Comparison of ENCODE assay signal across 18 cellular contexts in genomic region chr5:42927730-42928129, GRCh38.
DNase-seq lines count a peak whose midpoint lies in the region; ATAC-seq and TF ChIP-seq lines count a peak whose summit lies in the region.
"Had no signal": no experiment of that assay in that cellular context is flagged by ENCODE, and none has a peak within 500 bp of the region (broad histone marks: within the 10 kb centered on the region; RNA-seq: fewer than 3 reads in every experiment).

No MANE protein-coding gene starts in this region.

- intact Hi-C loops in cardiac septum (cut with DNase I), result no loop called here

- TF ChIP-seq POLR2A in GM18505 (IDR thresholded peaks at IDR 0.05; ENCODE audit: borderline replicate concordance, extremely low read depth, insufficient read depth, insufficient read length), result no peak

- DNase-seq in activated CD4-positive, CD25-positive, alpha-beta regulatory T cell treated with anti-CD3 and anti-CD28 coated beads, Interleukin-2, amount 50 U/mL, for 72 hours, result no peak
- DNase-seq in NCI-H1930 (lab: John Stamatoyannopoulos, UW), result no peak
- no peak for DNase-seq in cardiac septum (ENCODE audit: low spot score)
- no peak for DNase-seq in stimulated activated CD4-positive, alpha-beta T cell treated with anti-CD3 and anti-CD28 coated beads, Interleukin-4, amount 100 ng/mL, for 4 hours
- DNase-seq: ACHN; activated gamma-delta T cell treated with Interleukin-2 at 50 U/mL for 16 hours; CD8-positive, alpha-beta T cell; immature natural killer cell; MG63; NCI-H2107; NCI-H82; stimulated activated CD4-positive, alpha-beta T cell treated with anti-CD3 and anti-CD28 coated beads, Interleukin-15, amount 100 ng/mL, for 24 hours; T-cell had no signal

- ATAC-seq in GM18505 (IDR thresholded peaks at IDR 0.05; ENCODE audit: unreplicated experiment) (peak; percentile 93), GM19463 (IDR thresholded peaks at IDR 0.05; ENCODE audit: unreplicated experiment) (peak; percentile 92), HG02759 (IDR thresholded peaks at IDR 0.05; ENCODE audit: unreplicated experiment) (peak; percentile 75), HG03521 (IDR thresholded peaks at IDR 0.05; ENCODE audit: unreplicated experiment) (peak; percentile 78)
- ATAC-seq: CD8-positive, alpha-beta T cell; natural killer cell treated with Interleukin-12 subunit alpha and Interleukin-12 subunit beta and Interleukin-15 and Interleukin-18, amount 100 ng/mL, for 72 hours; T-cell had no signal
